8 cellular contexts compared by ENCODE assay signal in the genomic region with DNA sequence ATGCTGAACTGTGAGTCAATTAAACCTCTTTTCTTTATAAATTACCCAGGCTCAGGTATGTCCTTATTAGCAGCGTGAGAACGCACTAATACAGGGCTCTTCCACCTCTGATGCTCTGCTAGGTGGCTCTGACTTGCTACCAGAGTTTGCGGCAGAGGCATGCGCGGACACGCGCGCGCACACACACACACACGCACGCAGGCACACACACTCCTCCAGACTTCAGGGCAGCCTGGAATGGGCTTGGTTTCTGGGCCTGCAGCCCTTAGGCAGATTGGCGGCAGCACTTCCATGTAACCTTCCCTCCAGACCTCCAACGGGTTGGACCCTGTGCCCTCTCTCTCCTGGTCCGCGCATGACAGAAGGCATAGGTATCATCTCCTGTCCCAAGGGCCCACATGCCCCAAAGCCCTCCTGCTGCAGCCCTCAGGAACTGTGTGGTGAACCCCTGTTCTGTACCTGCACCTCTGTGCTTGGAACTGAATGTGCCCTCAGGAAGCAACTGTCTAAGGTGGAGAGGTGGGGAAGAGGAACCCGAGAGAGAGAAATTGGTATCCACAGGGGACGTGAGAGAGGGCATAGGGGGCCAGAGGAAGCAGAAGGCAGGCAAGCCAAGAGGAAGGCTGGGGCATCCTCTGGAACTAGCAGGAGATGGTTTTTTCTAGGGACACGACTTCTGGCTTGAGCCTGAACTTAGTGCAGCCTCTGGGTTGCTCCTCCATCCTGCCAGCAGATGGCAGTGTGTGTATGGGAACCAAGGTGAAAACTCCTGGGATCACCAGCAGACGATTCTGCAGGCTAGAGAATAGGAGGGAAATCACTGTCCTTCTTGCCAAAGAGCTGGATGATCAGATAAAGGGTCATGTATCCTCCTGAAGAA. TPM values are rescaled to one million over a fixed set of nuclear protein-coding genes. Genes with fewer than 3 reads are reported as not detected.
DNase-seq lines count a peak whose midpoint lies in the region; ATAC-seq and TF ChIP-seq lines count a peak whose summit lies in the region.

No MANE protein-coding gene starts in this region.

- H3K4me2 ChIP-seq in IMR-90 (ENCODE audit: low read depth, low read length) (no peak overlapping the region), PC-9 (no peak overlapping the region)

- TF ChIP-seq POLR2A in IMR-90 (IDR thresholded peaks at IDR 0.05; ENCODE audit: low read depth, low read length): no peak
- TF ChIP-seq POLR2A in heart left ventricle (IDR thresholded peaks at IDR 0.05): no peak

- no peaks in the 10 kb centered on the region for H3K36me3 ChIP-seq in IMR-90 (ENCODE audit: control insufficient read depth, insufficient read depth, low read length)
- no peaks in the 10 kb centered on the region for H3K36me3 ChIP-seq in PC-9 (ENCODE audit: low read depth)
- H3K36me3 ChIP-seq in heart left ventricle: no peaks in the 10 kb centered on the region

- H3K27me3 ChIP-seq in AG04450 (ENCODE audit: control insufficient read depth, insufficient read depth, low read length) (peaks cover 9% of the 10 kb centered on the region), IMR-90 (ENCODE audit: control insufficient read depth, insufficient read depth, low read length) (peaks cover 13% of the 10 kb centered on the region), PC-9 (ENCODE audit: insufficient read depth, low read depth) (no peaks in the 10 kb centered on the region; the same call in 1 of the 2 replicates), heart left ventricle (peaks cover 0 to 11% (median 0%) of the 10 kb centered on the region in 9 donors)

- H3F3A ChIP-seq in PC-9 (ENCODE audit: insufficient read depth, low read depth): no peaks in the 10 kb centered on the region

- H3K79me2 ChIP-seq in PC-9 (ENCODE audit: low read depth): no peaks in the 10 kb centered on the region

- H4K5ac ChIP-seq in IMR-90 (ENCODE audit: low read depth, low read length): no peak overlapping the region

- DNase-seq in AG04450 (ENCODE audit: low read depth, low spot score) (peak; percentile 32), IMR-90 (peak; percentile 63), PC-9 (peak in 1 of 2 experiments; percentile 57), heart left ventricle (peak in 4 of 5 donors; percentile 59 to 69 (median 60)), renal cortical epithelial cell (ENCODE audit: low read depth) (peak; percentile 59)
- peak; percentile 6 for DNase-seq in activated naive CD8-positive, alpha-beta T cell treated with anti-CD3 and anti-CD28 coated beads, Interleukin-2, amount 50 U/mL, for 16 hours (ENCODE audit: low read depth, low spot score)

- H3K79me1 ChIP-seq in IMR-90 (ENCODE audit: low read depth in 1 of 2, low read length in 2 of 2): no peaks in the 10 kb centered on the region

- H2BK20ac ChIP-seq in IMR-90 (ENCODE audit: low read depth, low read length): no peak overlapping the region

- no peak overlapping the region for H3K23ac ChIP-seq in IMR-90 (ENCODE audit: low read depth, low read length)

- no peak overlapping the region for H2BK120ac ChIP-seq in IMR-90 (ENCODE audit: low read depth, low read length)

- no peaks in the 10 kb centered on the region for H3K9me2 ChIP-seq in PC-9 (ENCODE audit: insufficient read depth)

- H3K4me3 ChIP-seq in AG04450 (ENCODE audit: low read depth, low read length) (no peak overlapping the region), GM12875 (ENCODE audit: low read depth, low read length) (no peak overlapping the region), IMR-90 (ENCODE audit: insufficient read depth, low read depth, low read length) (no peak overlapping the region), PC-9 (no peak overlapping the region), heart left ventricle (no peak overlapping the region)

- POLR2A ChIA-PET in AG04450 (lab: Yijun Ruan, JAX): no interaction called here
- POLR2A ChIA-PET in IMR-90 (lab: Charles Lee; ENCODE audit: unreplicated experiment): no interaction called here
- POLR2A ChIA-PET in PC-9 (lab: Charles Lee; ENCODE audit: unreplicated experiment): no interaction called here

- no peak overlapping the region for H3K56ac ChIP-seq in IMR-90 (ENCODE audit: extremely low read depth, insufficient read depth, low read length)

- no peaks in the 10 kb centered on the region for H4K20me1 ChIP-seq in IMR-90 (ENCODE audit: insufficient read depth, low read length)
- no peaks in the 10 kb centered on the region for H4K20me1 ChIP-seq in PC-9 (ENCODE audit: insufficient read depth)

- TF ChIP-seq CTCF in AG04450 (IDR thresholded peaks at IDR 0.05; ENCODE audit: low read depth, low read length) (peak; percentile 91), GM12875 (IDR thresholded peaks at IDR 0.05; ENCODE audit: borderline replicate concordance, insufficient read depth, low read depth, low read length) (peak; percentile 94), IMR-90 (conservative IDR thresholded peaks at IDR 0.05; ENCODE audit: low read depth, low read length) (peak; percentile 82), PC-9 (conservative IDR thresholded peaks at IDR 0.05) (peak; percentile 70), heart left ventricle (IDR thresholded peaks at IDR 0.05) (peak; percentile 64 to 91 (median 82))

- H3K9me1 ChIP-seq in IMR-90 (ENCODE audit: insufficient read depth, low read length): no peaks in the 10 kb centered on the region

- H2AFZ ChIP-seq in IMR-90 (replicated peaks; ENCODE audit: low read length, poor library complexity) (peak overlapping the region; percentile 0), PC-9 (no peak overlapping the region)

- no peak overlapping the region for H3K27ac ChIP-seq in AG04450 (ENCODE audit: low read depth, low read length)
- H3K27ac ChIP-seq in IMR-90 (ENCODE audit: insufficient read depth, low read length): no peak overlapping the region
- H3K27ac ChIP-seq in PC-9: no peak overlapping the region
- H3K27ac ChIP-seq in heart left ventricle: no peak overlapping the region

- no peak overlapping the region for H4K8ac ChIP-seq in IMR-90 (ENCODE audit: low read depth in 2 of 2, low read length in 2 of 2)

- no peak overlapping the region for H3K4ac ChIP-seq in IMR-90 (ENCODE audit: low read depth, low read length)

- H2BK15ac ChIP-seq in IMR-90 (ENCODE audit: low read depth, low read length): no peak overlapping the region

- no peak overlapping the region for H4K91ac ChIP-seq in IMR-90 (ENCODE audit: insufficient read depth, low read depth, low read length)

- dilution Hi-C loops in IMR-90 (cut with HindIII; ENCODE audit: low sequenced_read_pairs, unreplicated experiment): no loop called here

- no peaks in the 10 kb centered on the region for H3K4me1 ChIP-seq in IMR-90 (ENCODE audit: control insufficient read depth, insufficient read depth, low read length)
- H3K4me1 ChIP-seq in PC-9 (replicated peaks; ENCODE audit: insufficient read depth): no peaks in the 10 kb centered on the region
- H3K4me1 ChIP-seq in heart left ventricle: peaks cover 0 to 8% (median 0%) of the 10 kb centered on the region in 12 donors

- intact Hi-C loops in IMR-90 (cut with micrococcal nuclease): loop anchor here (1.0 kb wide), 3 partner anchors 71 to 374 kb away; a partner anchor contains a TSS
- intact Hi-C loops in PC-9 (cut with micrococcal nuclease; ENCODE audit: unreplicated experiment): no loop called here
- intact Hi-C loops in heart left ventricle (cut with DNase I): loop anchor here in 3 of 10 donors (1.0 to 10.0 kb wide), 2 partner anchors 373 to 374 kb away; no protein-coding TSS in a partner anchor

- H2BK5ac ChIP-seq in IMR-90 (ENCODE audit: low read depth, low read length, poor library complexity, severe bottlenecking): no peak overlapping the region

- H2AK5ac ChIP-seq in IMR-90 (ENCODE audit: low read depth, low read length): no peak overlapping the region

- peak overlapping the region; percentile 71 for H2AK9ac ChIP-seq in IMR-90 (replicated peaks; ENCODE audit: low read depth, low read length, poor library complexity)

- no peak overlapping the region for H3K14ac ChIP-seq in IMR-90 (replicated peaks; ENCODE audit: low read depth, low read length)

- 100% methylated on average over 1 of the region's 19 CpGs; no CpG with 5 or more reads in 1 of the 2 experiments for WGBS in IMR-90 (ENCODE audit: extremely low coverage in 2 of 2, insufficient read length in 1 of 2), 2 experiments
- 66 to 73% (median 70%) methylated on average over 17 to 19 of the region's 19 CpGs for WGBS in heart left ventricle, 4 donors

- TF ChIP-seq RAD21 in IMR-90 (IDR thresholded peaks at IDR 0.05; ENCODE audit: low read length): peak; percentile 73

- CTCF ChIA-PET in AG04450 (lab: Charles Lee): interaction anchor here (0.6 to 4.6 kb wide), 37 partner anchors 10 to 575 kb away, joined by 3 to 69 read pairs (median 3); a partner anchor contains a TSS
- CTCF ChIA-PET in IMR-90 (lab: Yijun Ruan, JAX): interaction anchor here (0.6 to 1.4 kb wide), 3 partner anchors 9 to 72 kb away, joined by 3 to 5 read pairs (median 3); a partner anchor contains a TSS
- CTCF ChIA-PET in PC-9 (lab: Charles Lee): interaction anchor here (1.2 kb wide), 1 partner anchor 71 kb away, joined by 11 read pairs; a partner anchor contains a TSS

- ATAC-seq in IMR-90 (ENCODE audit: low read depth) (peak; percentile 98), heart left ventricle (peak; percentile 70 to 85 (median 80)), GM18520 (IDR thresholded peaks at IDR 0.05; ENCODE audit: unreplicated experiment) (no peak)

- no TSS peak for BruUV-seq in IMR-90 (replicated peaks; lab: Mats Ljungman, UMichigan)
- no TSS peak for BruUV-seq in PC-9 (replicated peaks; lab: Mats Ljungman, UMichigan)

- in situ Hi-C loops in IMR-90 (cut with MboI; ENCODE audit: low sequenced_read_pairs): no loop called here

- no peak overlapping the region for H3K9ac ChIP-seq in IMR-90 (ENCODE audit: low read depth, low read length)

- H3K18ac ChIP-seq in IMR-90 (ENCODE audit: low read depth, low read length): no peak overlapping the region

- no peaks in the 10 kb centered on the region for H3K9me3 ChIP-seq in AG04450 (ENCODE audit: control insufficient read depth, insufficient read depth, low read length)
- H3K9me3 ChIP-seq in IMR-90 (ENCODE audit: control insufficient read depth, insufficient read depth, low read length): no peaks in the 10 kb centered on the region
- H3K9me3 ChIP-seq in PC-9 (ENCODE audit: insufficient read depth, low read depth): no peaks in the 10 kb centered on the region
- H3K9me3 ChIP-seq in heart left ventricle: peaks cover 0 to 2% (median 0%) of the 10 kb centered on the region in 12 donors

TF ChIP-seq in IMR-90, 13 proteins besides CTCF, POLR2A, EP300 and RAD21 (continues in another document):
- TF ChIP-seq NFE2L2 (IDR thresholded peaks at IDR 0.05; ENCODE audit: low read depth, low read length): no peak
- TF ChIP-seq SMC3 (IDR thresholded peaks at IDR 0.05; ENCODE audit: low read depth, low read length): peak; percentile 75
- TF ChIP-seq RFX5 (IDR thresholded peaks at IDR 0.05; ENCODE audit: low read depth, low read length): no peak

RNA-seq across cellular contexts. Expression of a gene that starts 23.4 kb away (rescaled TPM):
- polyA plus RNA-seq in AG04450 (2011; rRNA removed): not detected in 2 replicates
- not detected in 2 replicates for polyA minus RNA-seq in AG04450 (2011; rRNA and poly(A)+ RNA removed)
- not detected in 2 replicates for total RNA-seq in IMR-90 (2012; rRNA removed)
- not detected in 2 replicates for polyA plus RNA-seq in IMR-90 (2012; rRNA removed)
- not detected in 2 replicates for polyA plus RNA-seq in IMR-90 (2012; cell fraction: cytosol; rRNA removed)
- polyA plus RNA-seq in IMR-90 (2012; cell fraction: nucleus; rRNA removed; ENCODE audit: low replicate concordance): 0.04 and 0.14 TPM in 2 replicates
- not detected in 2 replicates for total RNA-seq in PC-9 (2021)
- total RNA-seq in heart left ventricle: 10 to 100 TPM in 5 of 9 donors, 1 to 10 TPM in 4; 3.1 to 16.3 (median 10.6) TPM
- polyA plus RNA-seq in heart left ventricle: 1 to 10 TPM; 5.0 to 8.6 TPM
- 2.4 and 6.1 TPM in 2 replicates for total RNA-seq in renal cortical epithelial cell
